1 cellular context compared by ENCODE assay signal in the genomic region with DNA sequence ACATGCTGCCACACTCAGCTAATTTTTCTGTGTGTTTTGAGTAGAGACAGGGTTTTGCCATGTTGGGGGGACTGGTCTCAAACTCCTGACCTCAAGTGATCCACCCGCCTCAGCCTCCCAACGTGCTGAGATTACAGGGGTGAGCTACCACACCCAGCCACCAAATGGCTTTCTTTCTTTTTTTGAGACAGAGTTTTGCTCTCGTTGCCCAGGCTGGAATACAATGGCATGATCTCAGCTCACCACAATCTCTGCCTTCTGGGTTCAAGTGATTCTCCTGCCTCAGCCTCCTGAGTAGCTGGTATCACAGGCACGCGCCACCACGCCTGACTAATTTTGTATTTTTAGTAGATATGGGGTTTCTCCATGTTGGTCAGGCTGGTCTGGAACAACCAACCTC. TPM values are rescaled to one million over a fixed set of nuclear protein-coding genes. Genes with fewer than 3 reads are reported as not detected.
"Had no signal": no experiment of that assay in that cellular context is flagged by ENCODE, and none has a peak within 500 bp of the region (broad histone marks: within the 10 kb centered on the region; RNA-seq: fewer than 3 reads in every experiment).

No MANE protein-coding gene starts in this region.

RNA-seq across cellular contexts. Expression of a gene that starts 45.5 kb away (rescaled TPM):
- total RNA-seq: mononuclear cell had no signal
